ENCODE assay signal across 8 cellular contexts in the genomic region with DNA sequence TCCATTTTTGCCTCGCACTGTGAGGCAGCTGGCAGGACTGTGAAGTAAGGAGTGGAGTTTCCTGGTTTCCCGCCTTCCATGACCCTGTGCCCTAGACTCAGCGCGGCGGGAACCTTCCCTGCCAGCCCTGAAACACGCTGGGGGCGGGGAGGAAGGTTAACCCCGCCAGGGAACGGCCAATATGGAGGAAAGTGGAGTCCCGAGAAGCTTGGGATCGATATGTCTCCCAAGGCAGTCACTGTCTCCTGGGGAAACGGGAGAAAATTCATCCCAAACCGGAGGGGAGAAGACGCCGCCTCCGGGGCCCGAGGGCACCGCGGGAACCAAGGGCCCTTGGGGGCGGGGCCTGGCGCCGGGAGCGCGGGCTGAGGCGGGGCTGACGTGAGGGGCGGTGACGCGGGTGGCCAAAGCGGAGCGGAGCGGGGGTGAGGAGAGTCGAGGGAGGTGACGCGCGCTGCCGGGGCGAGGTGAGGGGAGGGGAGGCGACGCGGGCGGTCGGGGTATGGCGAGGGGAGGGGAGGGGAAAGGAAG. TPM values are rescaled to one million over a fixed set of nuclear protein-coding genes. Genes with fewer than 3 reads are reported as not detected.
DNase-seq lines count a peak whose midpoint lies in the region; ATAC-seq lines count a peak whose summit lies in the region.

A gene with protein sequence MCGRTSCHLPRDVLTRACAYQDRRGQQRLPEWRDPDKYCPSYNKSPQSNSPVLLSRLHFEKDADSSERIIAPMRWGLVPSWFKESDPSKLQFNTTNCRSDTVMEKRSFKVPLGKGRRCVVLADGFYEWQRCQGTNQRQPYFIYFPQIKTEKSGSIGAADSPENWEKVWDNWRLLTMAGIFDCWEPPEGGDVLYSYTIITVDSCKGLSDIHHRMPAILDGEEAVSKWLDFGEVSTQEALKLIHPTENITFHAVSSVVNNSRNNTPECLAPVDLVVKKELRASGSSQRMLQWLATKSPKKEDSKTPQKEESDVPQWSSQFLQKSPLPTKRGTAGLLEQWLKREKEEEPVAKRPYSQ (plus strand): TSS at position 432 of the 531 bp plus-strand sequence. CDS start 863 bp downstream, outside the sequence.

- peak within 1 kb of the TSS; percentile 93 to 98 for H3K27ac Mint-ChIP-seq in activated naive CD4-positive, alpha-beta T cell treated with anti-CD3 and anti-CD28 coated beads, Interleukin-2, amount 50 U/mL, for 72 hours

- DNase-seq in EH (ENCODE audit: low read depth) (peak; percentile 90), NCI-H1105 treated with DMSO at 0.1 percent for 48 hours (lab: John Stamatoyannopoulos, UW) (peak; percentile 94), SKM-1 treated with dmso at 0.1 percent for 144 hours (lab: John Stamatoyannopoulos, UW; ENCODE audit: unreplicated experiment) (peak; percentile 93), globus pallidus (ENCODE audit: low spot score) (peak; percentile 92), nucleus accumbens (lab: John Stamatoyannopoulos, UW) (peak; percentile 17 to 94 (median 85)), substantia nigra (lab: John Stamatoyannopoulos, UW) (peak; percentile 48 to 95 (median 85))
- peak; percentile 92 to 96 for DNase-seq in activated naive CD4-positive, alpha-beta T cell treated with anti-CD3 and anti-CD28 coated beads, Interleukin-2, amount 50 U/mL, for 72 hours (ENCODE audit: low spot score in 2 of 2)

- H3K9me3 Mint-ChIP-seq in activated naive CD4-positive, alpha-beta T cell treated with anti-CD3 and anti-CD28 coated beads, Interleukin-2, amount 50 U/mL, for 72 hours, result no peaks in the 10 kb centered on the region

- peak within 1 kb of the TSS; percentile 86 for H3K27ac ChIP-seq in substantia nigra (ENCODE audit: low read depth, low read length, poor library complexity, severe bottlenecking)

- H3K36me3 Mint-ChIP-seq in activated naive CD4-positive, alpha-beta T cell treated with anti-CD3 and anti-CD28 coated beads, Interleukin-2, amount 50 U/mL, for 72 hours, result peaks cover 12 to 25% of the 10 kb centered on the region in 2 donors

- peak; percentile 41 for ATAC-seq in HG02571 (IDR thresholded peaks at IDR 0.05; ENCODE audit: unreplicated experiment)
- peak; percentile 79 to 88 for ATAC-seq in activated naive CD4-positive, alpha-beta T cell treated with anti-CD3 and anti-CD28 coated beads, Interleukin-2, amount 50 U/mL, for 72 hours

RNA-seq across cellular contexts. Expression of the gene that starts here (rescaled TPM):
- 10 to 100 TPM; 58.5 to 78.7 TPM for total RNA-seq in activated naive CD4-positive, alpha-beta T cell treated with anti-CD3 and anti-CD28 coated beads, Interleukin-2, amount 50 U/mL, for 72 hours

Comparison
In these comparisons a context has a peak if more than half of its experiments do, and no peak if none do; other contexts are left out.
1. Peak in every context shown above with its lines: DNase-seq, ATAC-seq and H3K27ac ChIP-seq.